In the genomic region with DNA sequence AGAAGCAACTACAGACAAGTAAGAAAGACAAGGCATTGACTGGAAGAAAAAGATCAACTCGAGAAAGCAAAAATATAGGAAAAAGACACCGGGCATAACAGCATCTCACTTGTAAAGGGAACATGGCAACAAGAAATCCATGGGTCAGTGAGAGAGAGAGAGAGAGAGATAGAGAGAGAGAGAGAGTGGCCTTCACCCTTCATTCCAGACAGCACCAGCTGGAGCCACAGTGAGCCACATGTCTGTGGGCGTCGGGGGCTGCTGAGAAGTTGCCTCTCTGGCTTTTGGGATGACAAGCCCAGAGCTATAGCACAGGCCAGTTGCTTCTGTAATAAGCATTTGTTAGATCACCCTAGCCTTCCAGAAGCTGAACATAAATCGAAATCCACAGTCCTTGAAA, we compare ENCODE assay signal across 18 cellular contexts. TPM values are rescaled to one million over a fixed set of nuclear protein-coding genes. Genes with fewer than 3 reads are reported as not detected.
A peak's percentile ranks its signal among the peaks of the same experiment; 100 is the strongest.
DNase-seq lines count a peak whose midpoint lies in the region; ATAC-seq and TF ChIP-seq lines count a peak whose summit lies in the region.
"Had no signal": no experiment of that assay in that cellular context is flagged by ENCODE, and none has a peak within 500 bp of the region (broad histone marks: within the 10 kb centered on the region; RNA-seq: fewer than 3 reads in every experiment).

No MANE protein-coding gene starts in this region.

- H3K36me3 ChIP-seq in SK-N-SH (replicated peaks in 1 of 2; ENCODE audit: control insufficient read depth in 1 of 2, insufficient read depth in 2 of 2, low read length in 1 of 2) (no peaks in the 10 kb centered on the region), esophagus muscularis mucosa (no peaks in the 10 kb centered on the region), neural progenitor cell (no peaks in the 10 kb centered on the region), smooth muscle cell (ENCODE audit: low read depth) (no peaks in the 10 kb centered on the region)
- H3K36me3 ChIP-seq: BLaER1 treated with 17β-estradiol and CSF1 and Interleukin-3, amounts not matched to agents 10 nM and 100 nM had no signal

- 77% methylated on average over 5 of the region's 5 CpGs for WGBS in SK-N-SH (ENCODE audit: low lambda C conversion rate)
- 85% methylated on average over 5 of the region's 5 CpGs for WGBS in esophagus muscularis mucosa
- 82% methylated on average over 5 of the region's 5 CpGs for WGBS in smooth muscle cell (ENCODE audit: low lambda C conversion rate)

- peaks cover 18% of the 10 kb centered on the region for H3K4me1 Mint-ChIP-seq in neural progenitor cell
- H3K4me1 Mint-ChIP-seq: B cell had no signal

- no peak for TF ChIP-seq CTCF in SK-N-SH (IDR thresholded peaks at IDR 0.05)
- TF ChIP-seq CTCF in esophagus muscularis mucosa (IDR thresholded peaks at IDR 0.05) = no peak
- no peak for TF ChIP-seq CTCF in neural progenitor cell (IDR thresholded peaks at IDR 0.05)
- no peak for TF ChIP-seq CTCF in smooth muscle cell (IDR thresholded peaks at IDR 0.05; ENCODE audit: borderline replicate concordance, insufficient read depth, poor library complexity, severe bottlenecking)

- TF ChIP-seq POLR2A in esophagus muscularis mucosa (IDR thresholded peaks at IDR 0.05; ENCODE audit: low read depth) = no peak

- peak overlapping the region in 1 of 2 experiments; percentile 33; a peak in 1 of 4 replicates for H3K27ac ChIP-seq in SK-N-SH (ENCODE audit: low read depth in 2 of 2, low read length in 1 of 2)
- no peak overlapping the region for H3K27ac ChIP-seq in esophagus muscularis mucosa (replicated peaks in 1 of 4)
- H3K27ac ChIP-seq in neural progenitor cell = no peak overlapping the region
- no peak overlapping the region for H3K27ac ChIP-seq in smooth muscle cell (ENCODE audit: low read depth)
- H3K27ac ChIP-seq: BLaER1 treated with 17β-estradiol and CSF1 and Interleukin-3, amounts not matched to agents 10 nM and 100 nM had no signal

- H3K9me3 ChIP-seq in SK-N-SH (no peaks in the 10 kb centered on the region), esophagus muscularis mucosa (no peaks in the 10 kb centered on the region), neural progenitor cell (ENCODE audit: low read depth) (no peaks in the 10 kb centered on the region), smooth muscle cell (replicated peaks; ENCODE audit: low read depth) (no peaks in the 10 kb centered on the region)

- TF ChIP-seq RAD21 in SK-N-SH (IDR thresholded peaks at IDR 0.05; ENCODE audit: low read length) = no peak

- no peaks in the 10 kb centered on the region for H3K27me3 ChIP-seq in SK-N-SH (ENCODE audit: insufficient read depth)
- no peaks in the 10 kb centered on the region for H3K27me3 ChIP-seq in esophagus muscularis mucosa
- H3K27me3 ChIP-seq in neural progenitor cell = no peaks in the 10 kb centered on the region
- no peaks in the 10 kb centered on the region for H3K27me3 ChIP-seq in smooth muscle cell (ENCODE audit: low read depth)
- H3K27me3 ChIP-seq: BLaER1 treated with 17β-estradiol and CSF1 and Interleukin-3, amounts not matched to agents 10 nM and 100 nM had no signal

- H3K36me3 Mint-ChIP-seq in neural progenitor cell = no peaks in the 10 kb centered on the region
- H3K36me3 Mint-ChIP-seq: CD8-positive, alpha-beta T cell had no signal

- DNase-seq in SK-N-SH (no peak), esophagus muscularis mucosa (ENCODE audit: extremely low spot score) (peak; percentile 17), neural progenitor cell (ENCODE audit: low spot score) (no peak), smooth muscle cell (lab: John Stamatoyannopoulos, UW; ENCODE audit: unreplicated experiment) (no peak), NCI-H2171 treated with DMSO at 0.1 percent for 48 hours (lab: John Stamatoyannopoulos, UW) (no peak), GOT3 (lab: John Stamatoyannopoulos, UW) (no peak)
- DNase-seq: 8988T; Calu3; CD8-positive, alpha-beta T cell; DMS79; GDM1; HCEC 1CT; KG1 had no signal

- ATAC-seq in SK-N-SH treated with all-trans-retinoic acid at 6 μM for 48 hours (no peak), GM21367 (IDR thresholded peaks at IDR 0.05; ENCODE audit: unreplicated experiment) (no peak)
- ATAC-seq: CD8-positive, alpha-beta T cell had no signal

- peaks cover 3% of the 10 kb centered on the region for H3K9me3 Mint-ChIP-seq in neural progenitor cell
- H3K9me3 Mint-ChIP-seq: CD8-positive, alpha-beta T cell; HFFc6 had no signal

- no peaks in the 10 kb centered on the region for H3K9me2 ChIP-seq in SK-N-SH

- H3K4me1 ChIP-seq in SK-N-SH (ENCODE audit: control insufficient read depth in 1 of 2, insufficient read depth in 2 of 2, low read depth in 1 of 2, low read length in 1 of 2) = no peaks in the 10 kb centered on the region; a peak in 1 of 4 replicates
- no peaks in the 10 kb centered on the region for H3K4me1 ChIP-seq in esophagus muscularis mucosa
- H3K4me1 ChIP-seq in neural progenitor cell = peaks cover 8% of the 10 kb centered on the region
- no peaks in the 10 kb centered on the region for H3K4me1 ChIP-seq in smooth muscle cell (ENCODE audit: low read depth)

- POLR2A ChIA-PET in SK-N-SH (lab: Yijun Ruan, JAX) = no interaction called here

- H3K9ac ChIP-seq in SK-N-SH (no peak overlapping the region), neural progenitor cell (no peak overlapping the region), smooth muscle cell (ENCODE audit: low read depth) (no peak overlapping the region)
- H3K9ac ChIP-seq: BLaER1 treated with 17β-estradiol and CSF1 and Interleukin-3, amounts not matched to agents 10 nM and 100 nM had no signal

- intact Hi-C loops in esophagus muscularis mucosa (cut with DNase I) = no loop called here

- TF ChIP-seq EP300 in SK-N-SH (IDR thresholded peaks at IDR 0.05; ENCODE audit: borderline replicate concordance in 1 of 2, low read depth in 1 of 2, low read length in 1 of 2) (no peak), esophagus muscularis mucosa (IDR thresholded peaks at IDR 0.05) (no peak)

- H3K27ac Mint-ChIP-seq in neural progenitor cell = peak overlapping the region; percentile 0
- H3K27ac Mint-ChIP-seq: B cell; CD8-positive, alpha-beta T cell; HFFc6 had no signal

- peaks cover 2% of the 10 kb centered on the region for H3K27me3 Mint-ChIP-seq in neural progenitor cell (ENCODE audit: insufficient read depth, low read depth)

- H4K20me1 ChIP-seq in SK-N-SH (ENCODE audit: insufficient read depth) = no peaks in the 10 kb centered on the region
- H4K20me1 ChIP-seq in neural progenitor cell (ENCODE audit: low read depth) = no peaks in the 10 kb centered on the region
- H4K20me1 ChIP-seq in smooth muscle cell (ENCODE audit: low read depth) = no peaks in the 10 kb centered on the region
- H4K20me1 ChIP-seq: BLaER1 treated with 17β-estradiol and CSF1 and Interleukin-3, amounts not matched to agents 10 nM and 100 nM had no signal

- H3K4me3 ChIP-seq in SK-N-SH (ENCODE audit: low read depth in 2 of 2, low read length in 1 of 2) (no peak overlapping the region), esophagus muscularis mucosa (no peak overlapping the region), neural progenitor cell (no peak overlapping the region), smooth muscle cell (no peak overlapping the region)
- H3K4me3 ChIP-seq: BLaER1 treated with 17β-estradiol and CSF1 and Interleukin-3, amounts not matched to agents 10 nM and 100 nM had no signal

- peak overlapping the region; percentile 52; the same call in 1 of the 2 replicates for H2AFZ ChIP-seq in SK-N-SH (ENCODE audit: low read depth)
- H2AFZ ChIP-seq in neural progenitor cell (replicated peaks) = no peak overlapping the region
- H2AFZ ChIP-seq in smooth muscle cell (ENCODE audit: low read depth) = peak overlapping the region; percentile 51

- no peaks in the 10 kb centered on the region for H3K79me2 ChIP-seq in SK-N-SH (ENCODE audit: insufficient read depth)
- H3K79me2 ChIP-seq in neural progenitor cell (ENCODE audit: low read depth) = no peaks in the 10 kb centered on the region
- H3K79me2 ChIP-seq in smooth muscle cell (ENCODE audit: low read depth) = no peaks in the 10 kb centered on the region

- H3K4me2 ChIP-seq in SK-N-SH = no peak overlapping the region
- no peak overlapping the region for H3K4me2 ChIP-seq in neural progenitor cell
- H3K4me2 ChIP-seq in smooth muscle cell = peak overlapping the region; percentile 26
- H3K4me2 ChIP-seq: BLaER1 treated with 17β-estradiol and CSF1 and Interleukin-3, amounts not matched to agents 10 nM and 100 nM had no signal

- no peak overlapping the region for H3K4me3 Mint-ChIP-seq in neural progenitor cell
- H3K4me3 Mint-ChIP-seq: B cell; CD8-positive, alpha-beta T cell; HFFc6 had no signal

- CTCF ChIA-PET in SK-N-SH (lab: Yijun Ruan, JAX) = interaction anchor here (1.0 to 3.6 kb wide), 5 partner anchors 11 to 758 kb away, joined by 3 to 22 read pairs (median 5); no protein-coding TSS in a partner anchor

- H3F3A ChIP-seq in SK-N-SH (replicated peaks; ENCODE audit: insufficient read depth) = no peaks in the 10 kb centered on the region
- no peaks in the 10 kb centered on the region for H3F3A ChIP-seq in neural progenitor cell (ENCODE audit: low read depth)
- peaks cover 3% of the 10 kb centered on the region for H3F3A ChIP-seq in smooth muscle cell (ENCODE audit: low read depth)

TF ChIP-seq in SK-N-SH treated with all-trans-retinoic acid at 6 μM for 48 hours, 23 proteins besides CTCF, POLR2A, EP300 and RAD21 (continues in another document):
- TF ChIP-seq TOX (CRISPR knock-in tag; IDR thresholded peaks at IDR 0.05; ENCODE audit: borderline replicate concordance) = no peak

RNA-seq across cellular contexts. Expression of gene ENC1, which starts 20.3 kb away (rescaled TPM):
- polyA plus RNA-seq in SK-N-SH (2012; rRNA removed) = 20.3 and 23.9 TPM in 2 replicates
- 13.5 and 15.1 TPM in 2 replicates for polyA plus RNA-seq in SK-N-SH (2012; cell fraction: cytosol; rRNA removed)
- polyA plus RNA-seq in SK-N-SH (2012; cell fraction: nucleus; rRNA removed) = 57.1 and 64.1 TPM in 2 replicates
- 10 to 100 TPM in 3 of 4 donors, 1 to 10 TPM in 1; 8.9 to 23.7 (median 13.1) TPM for total RNA-seq in esophagus muscularis mucosa
- total RNA-seq in neural progenitor cell (ENCODE audit: low replicate concordance) = 73.8 and 146 TPM in 2 replicates
- 110 and 117 TPM in 2 replicates for total RNA-seq in smooth muscle cell
- polyA plus RNA-seq in smooth muscle cell = 17.4 and 73.4 TPM in 2 replicates

RNA-seq across cellular contexts. Expression of gene HEXB, which starts 24.2 kb away (rescaled TPM):
- polyA plus RNA-seq in SK-N-SH (2012; rRNA removed) (75.8 and 80.0 TPM in 2 replicates), smooth muscle cell (102 and 108 TPM in 2 replicates)
- 101 and 149 TPM in 2 replicates for polyA plus RNA-seq in SK-N-SH (2012; cell fraction: cytosol; rRNA removed)
- polyA plus RNA-seq in SK-N-SH (2012; cell fraction: nucleus; rRNA removed) = 50.7 and 56.8 TPM in 2 replicates
- total RNA-seq in esophagus muscularis mucosa (100 to 1,000 TPM; 101 to 128 (median 113) TPM), neural progenitor cell (ENCODE audit: low replicate concordance) (56.3 and 65.6 TPM in 2 replicates), smooth muscle cell (109 and 111 TPM in 2 replicates)
